35 cellular contexts compared by ENCODE assay signal in the genomic region with DNA sequence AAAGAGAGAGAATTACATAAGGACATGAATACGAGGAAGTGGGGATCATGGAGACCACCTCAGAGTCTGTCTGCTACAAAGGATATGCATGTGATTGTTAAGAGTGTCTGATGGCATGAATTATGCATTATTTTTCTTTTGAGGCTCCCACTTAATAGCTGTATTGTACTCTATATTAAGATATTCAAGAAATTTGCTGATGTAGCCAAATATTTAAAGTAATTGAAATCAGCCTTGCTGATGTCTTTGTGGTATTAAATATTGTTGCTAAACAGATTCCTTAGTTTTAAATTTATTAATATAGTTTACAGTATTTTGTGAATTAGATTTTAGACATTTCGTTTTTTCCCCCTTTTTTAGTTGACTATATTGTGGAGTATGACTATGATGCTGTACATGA.
"Had no signal": no experiment of that assay in that cellular context is flagged by ENCODE, and none has a peak within 500 bp of the region (broad histone marks: within the 10 kb centered on the region; RNA-seq: fewer than 3 reads in every experiment).

No MANE protein-coding gene starts in this region.

- H3K9me3 ChIP-seq: ascending aorta, esophagus squamous epithelium, left lung, lower lobe of right lung, neutrophil, ovary, prostate gland, sigmoid colon, thoracic aorta, upper lobe of left lung had no signal

- H3K27me3 Mint-ChIP-seq: activated CD4-positive, alpha-beta memory T cell treated with anti-CD3 and anti-CD28 coated beads, Interleukin-2, amount 10 ng/mL, durations not matched to agents 7 days and 5 days; activated CD4-positive, alpha-beta T cell treated with anti-CD3 and anti-CD28 coated beads, Interleukin-2, amount 10 ng/mL, durations not matched to agents 24 days and 14 days; activated naive CD4-positive, alpha-beta T cell treated with anti-CD3 and anti-CD28 coated beads, Interleukin-2, amount 10 ng/mL, durations not matched to agents 7 days and 5 days; activated naive CD8-positive, alpha-beta T cell treated with anti-CD3 and anti-CD28 coated beads, Interleukin-2, amount 10 ng/mL, durations not matched to agents 7 days and 5 days; activated T-cell treated with anti-CD3 and anti-CD28 coated beads, Interleukin-2, amount 50 U/mL, for 24 hours; brain; effector memory CD8-positive, alpha-beta T cell; natural killer cell treated with Interleukin-12 subunit alpha and Interleukin-12 subunit beta and Interleukin-15 and Interleukin-18, amount 100 ng/mL, for 72 hours; stimulated activated naive CD8-positive, alpha-beta T cell treated with anti-CD3 and anti-CD28 coated beads, Interleukin-15, Interleukin-2, amounts not matched to agents 100 ng/mL and 50 ng/mL, for 24 hours had no signal

- H3K36me3 ChIP-seq: left lung, lower lobe of right lung, neutrophil, ovary, prostate gland, thoracic aorta had no signal

- H3K27ac Mint-ChIP-seq: activated CD4-positive, alpha-beta memory T cell treated with anti-CD3 and anti-CD28 coated beads, Interleukin-2, amount 10 ng/mL, durations not matched to agents 7 days and 5 days; activated CD4-positive, alpha-beta T cell treated with anti-CD3 and anti-CD28 coated beads, Interleukin-2, amount 10 ng/mL, durations not matched to agents 24 days and 14 days; activated naive CD4-positive, alpha-beta T cell treated with anti-CD3 and anti-CD28 coated beads, Interleukin-2, amount 10 ng/mL, durations not matched to agents 7 days and 5 days; activated naive CD8-positive, alpha-beta T cell treated with anti-CD3 and anti-CD28 coated beads, Interleukin-2, amount 10 ng/mL, durations not matched to agents 7 days and 5 days; activated T-cell treated with anti-CD3 and anti-CD28 coated beads, Interleukin-2, amount 50 U/mL, for 24 hours; brain; natural killer cell treated with Interleukin-12 subunit alpha and Interleukin-12 subunit beta and Interleukin-15 and Interleukin-18, amount 100 ng/mL, for 72 hours; stimulated activated effector memory CD8-positive, alpha-beta T cell treated with anti-CD3 and anti-CD28 coated beads, Interleukin-12 subunit alpha, Interleukin-12 subunit beta, amount 100 ng/mL, for 72 hours; stimulated activated naive CD8-positive, alpha-beta T cell treated with anti-CD3 and anti-CD28 coated beads, Interleukin-15, Interleukin-2, amounts not matched to agents 100 ng/mL and 50 ng/mL, for 24 hours; T-helper 1 cell treated with Interleukin-12 subunit alpha and Interleukin-12 subunit beta and Interleukin-4 antibody, amounts not matched to agents 30 μg/mL and 1 μg/mL, for 36 hours had no signal

- H3K4me3 ChIP-seq: ascending aorta, coronary artery, dorsolateral prefrontal cortex, esophagus squamous epithelium, heart right ventricle, left lung, lower lobe of right lung, ovary, prostate gland, sigmoid colon, thoracic aorta, upper lobe of left lung had no signal

- H3K27me3 ChIP-seq: ascending aorta, dorsolateral prefrontal cortex, esophagus squamous epithelium, heart right ventricle, left lung, neutrophil, ovary, sigmoid colon, upper lobe of left lung had no signal

- DNase-seq: activated CD4-positive, alpha-beta memory T cell treated with anti-CD3 and anti-CD28 coated beads, Interleukin-2, amount 10 ng/mL, durations not matched to agents 7 days and 5 days; activated CD4-positive, alpha-beta T cell treated with anti-CD3 and anti-CD28 coated beads, Interleukin-2, amount 10 ng/mL, durations not matched to agents 24 days and 14 days; activated CD4-positive, CD25-positive, alpha-beta regulatory T cell treated with anti-CD3 and anti-CD28 coated beads, Interleukin-2, amount 50 U/mL, for 72 hours; activated CD8-positive, alpha-beta memory T cell treated with anti-CD3 and anti-CD28 coated beads, Interleukin-2, amount 50 U/mL, for 48 hours; activated gamma-delta T cell; activated naive CD4-positive, alpha-beta T cell treated with anti-CD3 and anti-CD28 coated beads, Interleukin-2, amount 10 ng/mL, durations not matched to agents 7 days and 5 days; activated naive CD8-positive, alpha-beta T cell treated with anti-CD3 and anti-CD28 coated beads, Interleukin-2, amount 10 ng/mL, durations not matched to agents 7 days and 5 days; activated T-cell treated with anti-CD3 and anti-CD28 coated beads, Interleukin-2, amount 50 U/mL, for 24 hours; dorsolateral prefrontal cortex; effector memory CD8-positive, alpha-beta T cell; esophagus squamous epithelium; foreskin melanocyte; heart right ventricle; kidney glomerular epithelial cell; left lung; lower lobe of right lung; mesenchymal stem cell; ovary; retina; sigmoid colon; small intestine; stimulated activated CD4-positive, alpha-beta T cell treated with anti-CD3 and anti-CD28 coated beads, Interleukin-4, amount 100 ng/mL, for 24 hours; T1000; upper lobe of left lung; WERI-Rb-1 had no signal

- H3K4me1 ChIP-seq: ascending aorta, left lung, lower lobe of right lung, prostate gland had no signal

- H3K27ac ChIP-seq: ascending aorta, coronary artery, dorsolateral prefrontal cortex, esophagus squamous epithelium, heart right ventricle, left lung, lower lobe of right lung, neutrophil, ovary, prostate gland, sigmoid colon, thoracic aorta, upper lobe of left lung, WERI-Rb-1 had no signal

- ATAC-seq: effector memory CD8-positive, alpha-beta T cell; heart right ventricle; left lung; lower lobe of right lung; natural killer cell treated with Interleukin-12 subunit alpha and Interleukin-12 subunit beta and Interleukin-15 and Interleukin-18, amount 100 ng/mL, for 72 hours; stimulated activated effector memory CD8-positive, alpha-beta T cell treated with anti-CD3 and anti-CD28 coated beads, Interleukin-12 subunit alpha, Interleukin-12 subunit beta, amount 100 ng/mL, for 72 hours had no signal

- H3K9me3 Mint-ChIP-seq: activated CD4-positive, alpha-beta T cell treated with anti-CD3 and anti-CD28 coated beads, Interleukin-2, amount 10 ng/mL, durations not matched to agents 24 days and 14 days; effector memory CD8-positive, alpha-beta T cell; natural killer cell treated with Interleukin-12 subunit alpha and Interleukin-12 subunit beta and Interleukin-15 and Interleukin-18, amount 100 ng/mL, for 72 hours; stimulated activated effector memory CD8-positive, alpha-beta T cell treated with anti-CD3 and anti-CD28 coated beads, Interleukin-12 subunit alpha, Interleukin-12 subunit beta, amount 100 ng/mL, for 72 hours had no signal

- H3K4me3 Mint-ChIP-seq: activated CD4-positive, alpha-beta memory T cell treated with anti-CD3 and anti-CD28 coated beads, Interleukin-2, amount 10 ng/mL, durations not matched to agents 7 days and 5 days; activated CD4-positive, alpha-beta T cell treated with anti-CD3 and anti-CD28 coated beads, Interleukin-2, amount 10 ng/mL, durations not matched to agents 24 days and 14 days; activated naive CD4-positive, alpha-beta T cell treated with anti-CD3 and anti-CD28 coated beads, Interleukin-2, amount 10 ng/mL, durations not matched to agents 7 days and 5 days; activated naive CD8-positive, alpha-beta T cell treated with anti-CD3 and anti-CD28 coated beads, Interleukin-2, amount 10 ng/mL, durations not matched to agents 7 days and 5 days; activated T-cell treated with anti-CD3 and anti-CD28 coated beads, Interleukin-2, amount 50 U/mL, for 24 hours; brain; effector memory CD8-positive, alpha-beta T cell; natural killer cell treated with Interleukin-12 subunit alpha and Interleukin-12 subunit beta and Interleukin-15 and Interleukin-18, amount 100 ng/mL, for 72 hours; stimulated activated effector memory CD8-positive, alpha-beta T cell treated with anti-CD3 and anti-CD28 coated beads, Interleukin-12 subunit alpha, Interleukin-12 subunit beta, amount 100 ng/mL, for 72 hours; stimulated activated naive CD8-positive, alpha-beta T cell treated with anti-CD3 and anti-CD28 coated beads, Interleukin-15, Interleukin-2, amounts not matched to agents 100 ng/mL and 50 ng/mL, for 24 hours; T-helper 1 cell treated with Interleukin-12 subunit alpha and Interleukin-12 subunit beta and Interleukin-4 antibody, amounts not matched to agents 30 μg/mL and 1 μg/mL, for 36 hours had no signal
